Comparison of ENCODE assay signal across 9 cellular contexts in the genomic region with DNA sequence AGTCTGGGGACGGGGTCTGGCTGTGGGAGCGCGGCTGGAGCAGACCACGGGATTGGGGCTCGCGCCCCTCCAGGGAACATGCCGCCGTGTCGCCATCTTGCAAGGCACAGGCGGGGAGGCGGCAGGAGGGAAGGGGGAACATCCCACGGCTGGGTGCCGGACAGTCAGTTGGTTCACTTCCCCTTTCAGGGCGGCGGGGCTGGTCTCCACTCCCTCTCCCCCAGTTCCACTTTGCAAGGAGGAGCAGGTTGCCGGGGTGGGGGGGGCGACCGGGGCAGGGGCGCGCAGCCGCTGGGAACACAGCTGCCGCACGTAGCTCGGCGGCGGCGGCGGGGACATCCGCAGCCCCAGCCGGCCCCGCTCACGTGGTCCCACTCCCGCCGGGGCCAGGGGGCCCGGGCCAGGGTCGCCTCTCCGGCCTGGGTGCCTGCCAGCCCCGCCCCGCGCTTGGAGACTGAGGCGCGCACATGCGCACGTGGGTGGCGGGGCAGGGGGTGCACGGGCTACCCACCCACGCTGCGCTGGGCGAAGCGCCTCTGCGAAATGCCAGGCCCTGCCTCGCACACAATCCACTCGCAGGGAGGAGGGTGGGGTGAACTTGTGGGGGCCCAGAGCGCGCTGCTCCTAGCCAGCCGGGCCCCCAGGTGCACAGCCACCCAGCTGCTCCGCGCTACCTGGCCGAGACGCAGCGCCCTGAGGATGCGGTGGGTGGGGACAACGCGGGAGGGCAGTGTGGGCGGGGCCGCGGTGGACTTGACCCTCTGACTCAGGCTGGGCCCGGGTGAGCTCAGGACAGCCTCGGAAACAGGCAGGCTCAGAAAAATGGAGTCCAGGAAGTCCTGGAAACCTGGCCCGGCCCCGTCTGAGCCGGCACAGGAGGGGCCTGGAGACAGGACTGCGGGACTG. TPM values are rescaled to one million over a fixed set of nuclear protein-coding genes. Genes with fewer than 3 reads are reported as not detected.
DNase-seq lines count a peak whose midpoint lies in the region; ATAC-seq and TF ChIP-seq lines count a peak whose summit lies in the region.
"Had no signal": no experiment of that assay in that cellular context is flagged by ENCODE, and none has a peak within 500 bp of the region (broad histone marks: within the 10 kb centered on the region; RNA-seq: fewer than 3 reads in every experiment).

No MANE protein-coding gene starts in this region.

- WGBS in adrenal gland, 4 donors = 11 to 14% (median 12%) methylated on average over 13 to 70 of the region's 73 CpGs

- H3K4me3 ChIP-seq in ACC112 (ENCODE audit: low read depth, low read length) (peak overlapping the region; percentile 69), Peyer's patch (peak overlapping the region; percentile 42 to 63 (median 49)), adrenal gland (peak overlapping the region in 2 of 4 donors; percentile 13 to 53), Caco-2 (ENCODE audit: low read depth, low read length) (no peak overlapping the region)

- peaks cover 6% of the 10 kb centered on the region for H3K36me3 Mint-ChIP-seq in Caco-2 (ENCODE audit: insufficient read depth, unreplicated experiment)

- no TSS peak for BruUV-seq in Caco-2 (replicated peaks; lab: Mats Ljungman, UMichigan)

- no peak overlapping the region for H3K4me3 Mint-ChIP-seq in Caco-2 (ENCODE audit: unreplicated experiment)

- H3K27ac Mint-ChIP-seq in Caco-2 (ENCODE audit: unreplicated experiment) = no peak overlapping the region

- POLR2A ChIA-PET in Caco-2 (lab: Charles Lee) = no interaction called here

- peaks cover 88% of the 10 kb centered on the region for H3K79me2 ChIP-seq in ACC112 (ENCODE audit: control insufficient read depth, insufficient read depth, low read length, unreplicated experiment)

- CTCF ChIA-PET in Caco-2 (lab: Charles Lee) = no interaction called here

- H3K27ac ChIP-seq in ACC112 (ENCODE audit: low read depth, low read length) = peak overlapping the region; percentile 72
- peak overlapping the region; percentile 96 to 99 (median 98) for H3K27ac ChIP-seq in Peyer's patch
- peak overlapping the region; percentile 81 to 92 (median 86) for H3K27ac ChIP-seq in adrenal gland

- no peaks in the 10 kb centered on the region for H3K27me3 Mint-ChIP-seq in Caco-2 (ENCODE audit: insufficient read depth, unreplicated experiment)

- TF ChIP-seq CTCF in GM20000 (IDR thresholded peaks at IDR 0.05; ENCODE audit: extremely low read depth, missing control alignments) = no peak
- TF ChIP-seq CTCF in Peyer's patch (IDR thresholded peaks at IDR 0.05) = no peak
- TF ChIP-seq CTCF in adrenal gland (IDR thresholded peaks at IDR 0.05) = no peak
- TF ChIP-seq CTCF in Caco-2 (IDR thresholded peaks at IDR 0.05; ENCODE audit: insufficient read depth in 1 of 2, low read depth in 1 of 2, low read length in 1 of 2, severe bottlenecking in 1 of 2, unreplicated experiment in 1 of 2) = no peak

- DNase-seq in GM20000 (ENCODE audit: low spot score) (peak; percentile 90), Peyer's patch (peak; percentile 85 to 97 (median 95)), adrenal gland (peak; percentile 83 to 96 (median 90)), left cardiac atrium (peak; percentile 90), posterior vena cava (ENCODE audit: low spot score) (peak; percentile 95), Caco-2 (no peak), NCI-H1105 (lab: John Stamatoyannopoulos, UW) (no peak)

- no peaks in the 10 kb centered on the region for H3K36me3 ChIP-seq in ACC112 (ENCODE audit: insufficient read depth, low read length)
- H3K36me3 ChIP-seq in Peyer's patch = no peaks in the 10 kb centered on the region
- no peaks in the 10 kb centered on the region for H3K36me3 ChIP-seq in adrenal gland (replicated peaks in 1 of 2)
- H3K36me3 ChIP-seq in Caco-2 (ENCODE audit: control insufficient read depth, insufficient read depth, low read length) = no peaks in the 10 kb centered on the region

- H3K4me1 Mint-ChIP-seq in Caco-2 (ENCODE audit: low read depth, unreplicated experiment) = peaks cover 5% of the 10 kb centered on the region

- TF ChIP-seq POLR2A in Peyer's patch (IDR thresholded peaks at IDR 0.05) = peak; percentile 89 to 94
- TF ChIP-seq POLR2A in adrenal gland (IDR thresholded peaks at IDR 0.05) = peak in 1 of 2 donors; percentile 3

- intact Hi-C loops in adrenal gland (cut with DNase I) = no loop called here
- intact Hi-C loops in left cardiac atrium (cut with DNase I) = no loop called here
- intact Hi-C loops in posterior vena cava (cut with DNase I) = no loop called here
- intact Hi-C loops in Caco-2 (cut with micrococcal nuclease; ENCODE audit: unreplicated experiment) = no loop called here

- ATAC-seq in left cardiac atrium = peak; percentile 25 to 61

- H3K4me1 ChIP-seq in ACC112 (ENCODE audit: control insufficient read depth, insufficient read depth, low read length, unreplicated experiment) (peaks cover 48% of the 10 kb centered on the region), Peyer's patch (peaks cover 27 to 90% (median 58%) of the 10 kb centered on the region in 4 donors), adrenal gland (replicated peaks in 1 of 2) (peaks cover 52 to 75% of the 10 kb centered on the region in 2 donors), Caco-2 (peaks cover 39% of the 10 kb centered on the region)

- no peaks in the 10 kb centered on the region for H3K9me3 ChIP-seq in Peyer's patch
- H3K9me3 ChIP-seq in adrenal gland (replicated peaks in 1 of 3) = no peaks in the 10 kb centered on the region
- no peaks in the 10 kb centered on the region for H3K9me3 ChIP-seq in Caco-2

- H3K9me3 Mint-ChIP-seq in Caco-2 (ENCODE audit: unreplicated experiment) = no peaks in the 10 kb centered on the region
- H3K9me3 Mint-ChIP-seq: neural crest cell had no signal

- H3K27me3 ChIP-seq in ACC112 (ENCODE audit: insufficient read depth, low read length) (no peaks in the 10 kb centered on the region), Peyer's patch (no peaks in the 10 kb centered on the region), adrenal gland (no peaks in the 10 kb centered on the region), Caco-2 (replicated peaks; ENCODE audit: control insufficient read depth, insufficient read depth, low read length) (no peaks in the 10 kb centered on the region)

- no peak overlapping the region for H2AFZ ChIP-seq in ACC112 (ENCODE audit: low read length, unreplicated experiment)

RNA-seq across cellular contexts. Expression of a gene that starts 6.4 kb away (rescaled TPM):
- total RNA-seq in Peyer's patch = 10 to 100 TPM; 10.3 to 18.2 (median 14.8) TPM
- 10 to 100 TPM in 7 of 8 donors, 1 to 10 TPM in 1; 7.1 to 28.1 (median 18.3) TPM for total RNA-seq in adrenal gland
- 10 to 100 TPM in 1 of 3 donors, 1 to 10 TPM in 2; 2.0 to 12.9 (median 6.9) TPM for polyA plus RNA-seq in adrenal gland
- total RNA-seq in left cardiac atrium = 10 to 100 TPM in 1 of 2 donors, 1 to 10 TPM in 1; 9.9 to 12.9 TPM
- 10 to 100 TPM in 1 of 2 donors, 1 to 10 TPM in 1; 9.4 to 16.2 TPM for total RNA-seq in posterior vena cava
- 26.5 and 26.8 TPM in 2 replicates for total RNA-seq in Caco-2 (2022)

RNA-seq across cellular contexts. Expression of a gene that starts 8.7 kb away (rescaled TPM):
- total RNA-seq in Peyer's patch (100 to 1,000 TPM in 1 of 4 donors, 10 to 100 TPM in 3; 47.0 to 101 (median 57.2) TPM), adrenal gland (10 to 100 TPM; 14.4 to 98.8 (median 44.5) TPM), left cardiac atrium (10 to 100 TPM; 14.8 to 22.3 TPM), posterior vena cava (10 to 100 TPM; 22.8 to 27.4 TPM), Caco-2 (2022) (43.0 and 46.6 TPM in 2 replicates)
- polyA plus RNA-seq in adrenal gland = 100 to 1,000 TPM in 2 of 3 donors, 10 to 100 TPM in 1; 18.4 to 155 (median 150) TPM

RNA-seq across cellular contexts. Expression of a gene that starts 28.3 kb away (rescaled TPM):
- total RNA-seq in Peyer's patch = 10 to 100 TPM; 52.0 to 95.9 (median 68.4) TPM
- total RNA-seq in adrenal gland = 100 to 1,000 TPM in 4 of 8 donors, 10 to 100 TPM in 4; 60.1 to 145 (median 99.4) TPM
- 100 to 1,000 TPM in 2 of 3 donors, 1 to 10 TPM in 1; 2.5 to 235 (median 195) TPM for polyA plus RNA-seq in adrenal gland
- total RNA-seq in left cardiac atrium = 10 to 100 TPM; 60.8 to 66.1 TPM
- total RNA-seq in posterior vena cava = 10 to 100 TPM; 49.9 to 51.4 TPM
- 47.7 and 51.8 TPM in 2 replicates for total RNA-seq in Caco-2 (2022)

RNA-seq across cellular contexts. Expression of a gene that starts 44.9 kb away (rescaled TPM):
- total RNA-seq in Peyer's patch (1 to 10 TPM in 1 of 4 donors, under 1 TPM in 2, not detected in 1; 0.35 to 4.5 (median 0.94) TPM), adrenal gland (10 to 100 TPM in 2 of 8 donors, 1 to 10 TPM in 5, under 1 TPM in 1; 0.26 to 15.1 (median 4.6) TPM), left cardiac atrium (1 to 10 TPM in 1 of 2 donors, under 1 TPM in 1; 0.52 to 1.6 TPM), posterior vena cava (1 to 10 TPM; 1.1 to 2.0 TPM), Caco-2 (2022) (0.28 and 0.45 TPM in 2 replicates)
- 1 to 10 TPM; 2.0 to 9.2 (median 3.9) TPM for polyA plus RNA-seq in adrenal gland

RNA-seq across cellular contexts. Expression of a gene that starts 48.2 kb away (rescaled TPM):
- total RNA-seq in Peyer's patch (10 to 100 TPM; 18.2 to 33.3 (median 23.8) TPM), adrenal gland (10 to 100 TPM in 3 of 8 donors, 1 to 10 TPM in 5; 4.7 to 29.6 (median 9.2) TPM), left cardiac atrium (1 to 10 TPM; 2.3 to 3.0 TPM), posterior vena cava (1 to 10 TPM; 3.0 to 3.6 TPM), Caco-2 (2022) (12.6 and 14.0 TPM in 2 replicates)
- 1 to 10 TPM in 2 of 3 donors, not detected in 1; 8.1 to 8.3 TPM for polyA plus RNA-seq in adrenal gland

Comparison
In these comparisons a context has a peak if more than half of its experiments do, and no peak if none do; other contexts are left out.
1. DNase-seq: peak in GM20000 (single experiment), Peyer's patch (3 of 3), adrenal gland (7 of 7), left cardiac atrium (single experiment) and posterior vena cava (single experiment); none in Caco-2 (0 of 2) and NCI-H1105 (single experiment).
2. Peak in every context shown above with its lines, with median percentiles within 50 percentile points of each other: H3K27ac ChIP-seq.